Comparison of ENCODE assay signal across 33 cellular contexts in the genomic region with DNA sequence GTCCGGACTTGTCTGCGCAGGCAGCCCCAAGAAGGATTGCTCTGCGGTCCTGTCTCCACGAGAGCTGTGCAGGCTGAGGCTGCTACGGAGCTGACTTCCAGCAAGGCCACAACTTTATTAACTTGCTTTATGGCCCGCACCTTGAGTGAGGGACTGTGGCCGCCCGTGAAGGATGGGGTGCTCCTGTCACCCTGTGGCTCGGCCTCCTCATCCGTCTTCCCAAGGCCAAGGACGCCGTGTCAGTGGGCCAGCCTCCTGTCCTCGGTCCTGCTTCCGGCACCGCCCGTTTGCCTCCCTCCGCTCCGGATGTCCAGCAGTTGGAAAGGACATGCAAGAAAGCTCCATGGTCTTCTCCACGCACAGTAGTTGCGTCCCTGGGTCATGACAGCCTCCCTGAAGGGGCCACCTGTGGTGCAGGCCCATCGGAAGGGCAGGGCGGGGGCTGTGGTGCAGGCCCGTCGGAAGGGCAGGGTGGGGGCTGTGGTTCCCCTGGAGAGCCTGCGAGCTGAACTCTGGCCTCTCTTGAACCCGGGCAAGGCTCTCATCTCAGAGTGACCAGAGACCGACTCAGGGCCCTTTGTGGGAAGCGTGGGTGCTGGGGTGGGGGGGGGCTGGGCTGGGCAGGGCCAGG.
DNase-seq lines count a peak whose midpoint lies in the region; ATAC-seq, FAIRE-seq and TF ChIP-seq lines count a peak whose summit lies in the region.
"Had no signal": no experiment of that assay in that cellular context is flagged by ENCODE, and none has a peak within 500 bp of the region (broad histone marks: within the 10 kb centered on the region; RNA-seq: fewer than 3 reads in every experiment).

No MANE protein-coding gene starts in this region.

- no peak overlapping the region for H3K18ac ChIP-seq in H9 (ENCODE audit: insufficient read length, low read depth, low read length)

- intact Hi-C loops in right cardiac atrium (cut with DNase I) (no loop called here), spleen (cut with DNase I; ENCODE audit: low total_unique reads) (no loop called here), vagina (cut with DNase I) (no loop called here)

- no peak overlapping the region for H2AFZ ChIP-seq in H9 (ENCODE audit: low read length)

- H3K4me1 ChIP-seq in H9 (ENCODE audit: insufficient read depth, low read length) = no peaks in the 10 kb centered on the region
- H3K4me1 ChIP-seq in right cardiac atrium (ENCODE audit: control insufficient read depth, insufficient read depth, low read length) = no peaks in the 10 kb centered on the region
- H3K4me1 ChIP-seq in spleen = peaks cover 0 to 36% (median 20%) of the 10 kb centered on the region in 6 donors
- peaks cover 21% of the 10 kb centered on the region for H3K4me1 ChIP-seq in vagina
- H3K4me1 ChIP-seq: Caco-2 had no signal

- no peak overlapping the region for H3K9ac ChIP-seq in H9 (ENCODE audit: extremely low read depth, insufficient read length, low read length)

- no peak for TF ChIP-seq POLR2A in spleen (IDR thresholded peaks at IDR 0.05)
- no peak for TF ChIP-seq POLR2A in vagina (IDR thresholded peaks at IDR 0.05)

- H3T11ph ChIP-seq in H9 (ENCODE audit: low read length) = no peak overlapping the region

- H2BK12ac ChIP-seq in H9 (ENCODE audit: insufficient read length, low read depth, low read length) = no peak overlapping the region

- H3K23me2 ChIP-seq in H9 (ENCODE audit: insufficient read length, low read depth, low read length, poor library complexity, severe bottlenecking) = no peaks in the 10 kb centered on the region

- H3K4me3 ChIP-seq in right cardiac atrium (ENCODE audit: low read length) (no peak overlapping the region), spleen (no peak overlapping the region), vagina (no peak overlapping the region)
- H3K4me3 ChIP-seq: heart left ventricle, ovary had no signal

- H3K4ac ChIP-seq in H9 (ENCODE audit: low read depth, low read length) = no peak overlapping the region

- H3K56ac ChIP-seq in H9 (ENCODE audit: insufficient read length, low read depth, low read length) = no peak overlapping the region

- no CpG with 5 or more reads among the region's 28 CpGs for WGBS in H9 (ENCODE audit: extremely low coverage, insufficient read length, low lambda C conversion rate)
- 94% methylated on average over 28 of the region's 28 CpGs for WGBS in right cardiac atrium
- WGBS in spleen, 5 donors = 53 to 91% (median 81%) methylated on average over 19 to 28 of the region's 28 CpGs

- H3K36me3 Mint-ChIP-seq in H9 (ENCODE audit: insufficient read depth in 1 of 3, low read depth in 3 of 3) (peaks cover 0 to 8% (median 2%) of the 10 kb centered on the region in 3 experiments; a peak in 2 of 7 replicates), chondrocyte (ENCODE audit: low read depth) (peaks cover 6% of the 10 kb centered on the region)

- H2BK5ac ChIP-seq in H9 (ENCODE audit: insufficient read length, low read length) = no peak overlapping the region

- peaks cover 0 to 3% of the 10 kb centered on the region in 2 experiments; a peak in 1 of 4 replicates for H3K4me1 Mint-ChIP-seq in H9
- peaks cover 13% of the 10 kb centered on the region for H3K4me1 Mint-ChIP-seq in chondrocyte (ENCODE audit: low read depth)
- H3K4me1 Mint-ChIP-seq: activated T-helper 17 cell treated with anti-CD3 and anti-CD28 coated beads, Interleukin-2, amount 50 U/mL, for 72 hours had no signal

- H2BK20ac ChIP-seq in H9 (ENCODE audit: low read depth, low read length, poor library complexity, severe bottlenecking) = no peak overlapping the region

- no peak overlapping the region for H3K27ac ChIP-seq in H9 (ENCODE audit: insufficient read length, low read depth, low read length)
- H3K27ac ChIP-seq in right cardiac atrium (ENCODE audit: low read length) = no peak overlapping the region
- peak overlapping the region; percentile 42 to 84 (median 73) for H3K27ac ChIP-seq in spleen
- H3K27ac ChIP-seq in vagina = no peak overlapping the region
- H3K27ac ChIP-seq: VCaP had no signal

- H3K36me3 ChIP-seq in spleen (peaks cover 0 to 79% (median 22%) of the 10 kb centered on the region in 6 donors), vagina (no peaks in the 10 kb centered on the region)
- H3K36me3 ChIP-seq: ovary had no signal

- H3K9me3 ChIP-seq in H9 (ENCODE audit: control insufficient read depth, low read depth, low read length) (no peaks in the 10 kb centered on the region), right cardiac atrium (ENCODE audit: control insufficient read depth, low read length) (no peaks in the 10 kb centered on the region), spleen (peaks cover 0 to 18% (median 9%) of the 10 kb centered on the region in 8 donors), vagina (no peaks in the 10 kb centered on the region)
- H3K9me3 ChIP-seq: Caco-2, ovary had no signal

- no peak overlapping the region for H2BK15ac ChIP-seq in H9 (ENCODE audit: low read depth, low read length)

- H3K79me2 ChIP-seq in H9 (ENCODE audit: insufficient read depth, low read length) = no peaks in the 10 kb centered on the region

- H2AK5ac ChIP-seq in H9 (ENCODE audit: insufficient read length, low read length) = no peak overlapping the region

- peaks cover 10 to 21% of the 10 kb centered on the region in 2 experiments; a peak in 4 of 5 replicates for H3K9me3 Mint-ChIP-seq in H9
- peaks cover 19% of the 10 kb centered on the region for H3K9me3 Mint-ChIP-seq in chondrocyte (ENCODE audit: low read depth)
- H3K9me3 Mint-ChIP-seq: activated T-helper 17 cell treated with anti-CD3 and anti-CD28 coated beads, Interleukin-2, amount 50 U/mL, for 72 hours had no signal

- no peak overlapping the region for H3K4me3 Mint-ChIP-seq in H9
- H3K4me3 Mint-ChIP-seq in chondrocyte (ENCODE audit: unreplicated experiment) = no peak overlapping the region
- H3K4me3 Mint-ChIP-seq: activated naive CD8-positive, alpha-beta T cell; activated T-helper 17 cell treated with anti-CD3 and anti-CD28 coated beads, Interleukin-2, amount 50 U/mL, for 72 hours; nephron progenitor cell; stimulated activated naive CD8-positive, alpha-beta T cell treated with anti-CD3 and anti-CD28 coated beads, Interleukin-15, Interleukin-2, amounts not matched to agents 100 ng/mL and 50 ng/mL, for 24 hours; T-helper 2 cell treated with Interferon-gamma antibody and Interleukin-4, amounts not matched to agents 5 μg/mL and 100 μg/mL, for 36 hours had no signal

- no peaks in the 10 kb centered on the region for H3K27me3 ChIP-seq in H9 (ENCODE audit: insufficient read depth, low read length)
- H3K27me3 ChIP-seq in right cardiac atrium (ENCODE audit: control insufficient read depth, insufficient read depth) = no peaks in the 10 kb centered on the region
- H3K27me3 ChIP-seq in spleen (replicated peaks in 1 of 7) = no peaks in the 10 kb centered on the region
- no peaks in the 10 kb centered on the region for H3K27me3 ChIP-seq in vagina
- H3K27me3 ChIP-seq: heart left ventricle, ovary had no signal

- H3K79me1 ChIP-seq in H9 (ENCODE audit: insufficient read depth, low read depth, low read length, poor library complexity, severe bottlenecking) = no peaks in the 10 kb centered on the region

- no peak for FAIRE-seq in urothelium cell line (lab: Jason Lieb, UNC)
- FAIRE-seq: keratinocyte had no signal

- no peak overlapping the region for H4K8ac ChIP-seq in H9 (replicated peaks; ENCODE audit: insufficient read length, low read depth, low read length)

- H3K27me3 Mint-ChIP-seq in H9 (ENCODE audit: low read depth) = peaks cover 2% of the 10 kb centered on the region; the same call in 1 of the 2 replicates
- no peaks in the 10 kb centered on the region for H3K27me3 Mint-ChIP-seq in chondrocyte (ENCODE audit: low read depth)
- H3K27me3 Mint-ChIP-seq: activated naive CD8-positive, alpha-beta T cell; activated T-helper 17 cell treated with anti-CD3 and anti-CD28 coated beads, Interleukin-2, amount 50 U/mL, for 72 hours; stimulated activated naive CD8-positive, alpha-beta T cell treated with anti-CD3 and anti-CD28 coated beads, Interleukin-15, Interleukin-2, amounts not matched to agents 100 ng/mL and 50 ng/mL, for 24 hours had no signal

- peak; percentile 22 for DNase-seq in H9
- DNase-seq in chondrocyte (ENCODE audit: low spot score) = peak; percentile 82
- DNase-seq in right cardiac atrium = peak in 2 of 3 donors; percentile 18 to 40
- peak; percentile 83 for DNase-seq in spleen
- DNase-seq in vagina (ENCODE audit: extremely low spot score in 2 of 2) = no peak
- no peak for DNase-seq in GM13977 (ENCODE audit: low spot score)
- no peak for DNase-seq in urothelium cell line (ENCODE audit: low spot score)
- DNase-seq: activated CD4-positive, alpha-beta T cell treated with anti-CD3 and anti-CD28 coated beads for 4 hours; anterior cingulate cortex; DMS79 treated with DMSO at 0.1 percent for 48 hours; foreskin fibroblast; GDM1; Karpas-422; mammary epithelial cell; NCI-H1436; NCI-H2081; NCI-H226; NCI-H69; nephron progenitor cell; PC-3; retina; SHP77; stimulated activated CD8-positive, alpha-beta memory T cell treated with anti-CD3 and anti-CD28 coated beads, Interleukin-4, amount 100 ng/mL, for 48 hours had no signal

- in situ Hi-C loops in GM13977 (cut with MboI; ENCODE audit: low pct_unique_long_range_greater_than_20kb, low sequenced_read_pairs, unreplicated experiment) = no loop called here

- peak overlapping the region; percentile 32; the same call in 1 of the 2 replicates for H3K14ac ChIP-seq in H9 (ENCODE audit: insufficient read depth, low read length)

- H2BK120ac ChIP-seq in H9 (ENCODE audit: low read depth, low read length, poor library complexity, severe bottlenecking) = no peak overlapping the region

- no peak overlapping the region for H3K4me2 ChIP-seq in H9 (ENCODE audit: insufficient read depth, insufficient read length, low read length)

- no peak overlapping the region for H4K91ac ChIP-seq in H9 (ENCODE audit: insufficient read length, low read depth, low read length)

- peak overlapping the region in 1 of 3 experiments; percentile 90; a peak in 1 of 7 replicates for H3K27ac Mint-ChIP-seq in H9
- no peak overlapping the region for H3K27ac Mint-ChIP-seq in chondrocyte (ENCODE audit: unreplicated experiment)
- H3K27ac Mint-ChIP-seq: activated naive CD8-positive, alpha-beta T cell; activated T-helper 17 cell treated with anti-CD3 and anti-CD28 coated beads, Interleukin-2, amount 50 U/mL, for 72 hours; stimulated activated naive CD8-positive, alpha-beta T cell treated with anti-CD3 and anti-CD28 coated beads, Interleukin-15, Interleukin-2, amounts not matched to agents 100 ng/mL and 50 ng/mL, for 24 hours; T-helper 2 cell treated with Interferon-gamma antibody and Interleukin-4, amounts not matched to agents 5 μg/mL and 100 μg/mL, for 36 hours had no signal

- no peak for TF ChIP-seq CTCF in H9 (conservative IDR thresholded peaks at IDR 0.05)
- no peak for TF ChIP-seq CTCF in chondrocyte (IDR thresholded peaks at IDR 0.05)
- TF ChIP-seq CTCF in spleen (IDR thresholded peaks at IDR 0.05 in 8 of 11, conservative IDR thresholded peaks at IDR 0.05 in 3 of 11) = no peak
- no peak for TF ChIP-seq CTCF in vagina (IDR thresholded peaks at IDR 0.05)
- TF ChIP-seq CTCF in GM13977 (IDR thresholded peaks at IDR 0.05; ENCODE audit: extremely low read depth, insufficient read depth, missing control alignments) = no peak

- H4K20me1 ChIP-seq in H9 (ENCODE audit: control insufficient read depth, insufficient read depth, insufficient read length) = no peaks in the 10 kb centered on the region

- ATAC-seq in right cardiac atrium = peak in 1 of 2 donors; percentile 24
- ATAC-seq: activated T-helper 17 cell treated with anti-CD3 and anti-CD28 coated beads, Interleukin-2, amount 50 U/mL, for 72 hours; esophagus mucosa; PC-3 had no signal

- no peak overlapping the region for H3K23ac ChIP-seq in H9 (ENCODE audit: insufficient read length, low read depth, low read length)

- no peak overlapping the region for H4K5ac ChIP-seq in H9 (ENCODE audit: insufficient read length, low read depth, low read length)

Comparison
In these comparisons a context has a peak if more than half of its experiments do, and no peak if none do; other contexts are left out.
1. DNase-seq: peak in H9 (single experiment), chondrocyte (single experiment), right cardiac atrium (2 of 3) and spleen (single experiment); none in vagina (0 of 2), GM13977 (single experiment) and urothelium cell line (single experiment).
2. H3K27ac ChIP-seq: peak in spleen (8 of 8); none in H9 (single experiment), right cardiac atrium (single experiment) and vagina (single experiment).